ENCODE assay signal across 19 cellular contexts in the genomic region with DNA sequence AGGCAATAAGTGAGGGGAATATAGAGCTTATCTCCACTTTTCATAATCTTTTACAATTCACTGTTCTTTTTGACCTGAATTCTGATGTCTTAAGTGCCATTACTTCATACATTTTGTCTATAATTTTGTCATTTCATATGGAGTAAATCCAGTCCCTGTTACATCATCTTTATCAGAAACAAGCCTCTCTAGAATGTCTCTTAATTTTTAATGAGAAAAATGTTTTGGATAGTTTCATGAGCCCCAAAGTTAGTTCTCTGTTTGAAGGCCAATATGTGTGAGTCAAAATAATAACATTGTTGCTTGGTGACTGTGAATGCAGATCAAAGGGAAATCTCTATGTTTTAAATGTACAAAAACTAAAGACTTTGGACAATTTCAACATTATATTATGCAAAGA.
"Had no signal": no experiment of that assay in that cellular context is flagged by ENCODE, and none has a peak within 500 bp of the region (broad histone marks: within the 10 kb centered on the region; RNA-seq: fewer than 3 reads in every experiment).

No MANE protein-coding gene starts in this region.

- H3K36me3 Mint-ChIP-seq: activated naive CD4-positive, alpha-beta T cell treated with anti-CD3 and anti-CD28 coated beads, Interleukin-2, amount 50 U/mL, for 72 hours; WTC11 had no signal

- H3K4me3 ChIP-seq: breast epithelium, hepatocyte, ovary, stomach, thoracic aorta had no signal

- H3K27me3 Mint-ChIP-seq: activated CD8-positive, alpha-beta T cell treated with anti-CD3 and anti-CD28 coated beads for 36 hours; T-helper 17 cell had no signal

- H3K27ac Mint-ChIP-seq: activated CD8-positive, alpha-beta T cell treated with anti-CD3 and anti-CD28 coated beads for 36 hours; activated naive CD4-positive, alpha-beta T cell treated with anti-CD3 and anti-CD28 coated beads, Interleukin-2, amount 50 U/mL, for 72 hours; T-helper 17 cell; WTC11 had no signal

- H3K4me3 Mint-ChIP-seq: activated CD8-positive, alpha-beta T cell treated with anti-CD3 and anti-CD28 coated beads for 36 hours; neural crest cell; T-helper 17 cell; WTC11 had no signal

- H3K4me1 Mint-ChIP-seq: neural crest cell, T-helper 17 cell had no signal

- DNase-seq: activated CD4-positive, alpha-beta T cell treated with anti-CD3 and anti-CD28 coated beads for 4 hours; activated CD8-positive, alpha-beta T cell treated with anti-CD3 and anti-CD28 coated beads for 36 hours; activated effector memory CD4-positive, alpha-beta T cell treated with anti-CD3 and anti-CD28 coated beads, Interleukin-2, amount 50 U/mL, for 16 hours; activated T-cell treated with anti-CD3 and anti-CD28 coated beads, Interleukin-2, amount 50 U/mL, for 48 hours; amygdala; cerebellar nuclear complex; ovary; stimulated activated CD4-positive, alpha-beta T cell treated with anti-CD3 and anti-CD28 coated beads, Interleukin-12 subunit alpha, Interleukin-12 subunit beta, amount 100 ng/mL, for 4 hours; stimulated activated CD4-positive, alpha-beta T cell treated with anti-CD3 and anti-CD28 coated beads, Interleukin-2, amount 100 ng/mL, for 24 hours; stomach; T-helper 17 cell had no signal

- ATAC-seq: activated CD8-positive, alpha-beta T cell treated with anti-CD3 and anti-CD28 coated beads for 36 hours; activated naive CD4-positive, alpha-beta T cell treated with anti-CD3 and anti-CD28 coated beads, Interleukin-2, amount 50 U/mL, for 72 hours; left lobe of liver; sciatic nerve; T-helper 17 cell; WTC11 had no signal

- H3K9me3 Mint-ChIP-seq: activated CD8-positive, alpha-beta T cell treated with anti-CD3 and anti-CD28 coated beads for 36 hours had no signal
